Comparison of ENCODE assay signal across 8 cellular contexts in genomic region chr17:65137076-65137935, GRCh38. TPM values are rescaled to one million over a fixed set of nuclear protein-coding genes. Genes with fewer than 3 reads are reported as not detected.
DNase-seq lines count a peak whose midpoint lies in the region; ATAC-seq and TF ChIP-seq lines count a peak whose summit lies in the region.

Gene RGS9 (plus strand): TSS chr17:65137370. CDS start chr17:65137541, 171 bp downstream.

- H3K27ac Mint-ChIP-seq in activated naive CD4-positive, alpha-beta T cell treated with anti-CD3 and anti-CD28 coated beads, Interleukin-2, amount 10 ng/mL, durations not matched to agents 7 days and 5 days, result no peak within 1 kb of the TSS

- DNase-seq in ELR (ENCODE audit: low read depth) (peak; percentile 82), H4 (ENCODE audit: low spot score) (peak; percentile 36), LNCaP clone FGC (ENCODE audit: low read depth) (peak; percentile 15), SK-MEL-5 (ENCODE audit: low read depth, low spot score) (peak; percentile 83), Right ventricle myocardium superior (peak; percentile 92), ovary (peak; percentile 86 to 94 (median 91))
- peak; percentile 88 for DNase-seq in activated naive CD4-positive, alpha-beta T cell treated with anti-CD3 and anti-CD28 coated beads, Interleukin-2, amount 10 ng/mL, durations not matched to agents 7 days and 5 days

- no peaks in the 10 kb centered on the region for H3K9me3 Mint-ChIP-seq in activated naive CD4-positive, alpha-beta T cell treated with anti-CD3 and anti-CD28 coated beads, Interleukin-2, amount 10 ng/mL, durations not matched to agents 7 days and 5 days

- in situ Hi-C loops in SK-MEL-5 (cut with HindIII; ENCODE audit: low pct_unique_long_range_greater_than_20kb, low sequenced_read_pairs), result no loop called here

- CTCF ChIA-PET in activated naive CD4-positive, alpha-beta T cell treated with anti-CD3 and anti-CD28 coated beads, Interleukin-2, amount 10 ng/mL, durations not matched to agents 7 days and 5 days (lab: Charles Lee), result interaction anchor here (0.6 to 2.2 kb wide), 19 partner anchors 10 to 493 kb away, joined by 3 to 12 read pairs (median 4); no protein-coding TSS in a partner anchor

- peaks cover 3% of the 10 kb centered on the region for H3K36me3 Mint-ChIP-seq in activated naive CD4-positive, alpha-beta T cell treated with anti-CD3 and anti-CD28 coated beads, Interleukin-2, amount 10 ng/mL, durations not matched to agents 7 days and 5 days

- TF ChIP-seq CTCF in LNCaP clone FGC (IDR thresholded peaks at IDR 0.05; ENCODE audit: control insufficient read depth, extremely low read depth, insufficient read depth), result peak; percentile 82
- peak; percentile 96 to 98 (median 98) for TF ChIP-seq CTCF in ovary (IDR thresholded peaks at IDR 0.05)

- no peak for TF ChIP-seq EP300 in ovary (IDR thresholded peaks at IDR 0.05)

- no peak within 1 kb of the TSS for H3K27ac ChIP-seq in ovary
- H3K27ac ChIP-seq in thymus (ENCODE audit: low read depth), result no peak within 1 kb of the TSS

- H3K36me3 ChIP-seq in ovary (no peaks in the 10 kb centered on the region), thymus (ENCODE audit: control insufficient read depth, insufficient read depth) (no peaks in the 10 kb centered on the region)

- peaks cover 82% of the 10 kb centered on the region for H3K27me3 Mint-ChIP-seq in activated naive CD4-positive, alpha-beta T cell treated with anti-CD3 and anti-CD28 coated beads, Interleukin-2, amount 10 ng/mL, durations not matched to agents 7 days and 5 days

- 2 to 4% (median 2%) methylated on average over 34 to 53 of the region's 53 CpGs for WGBS in ovary, 3 donors
- WGBS in thymus, result 8% methylated on average over 53 of the region's 53 CpGs

- H3K4me3 Mint-ChIP-seq in activated naive CD4-positive, alpha-beta T cell treated with anti-CD3 and anti-CD28 coated beads, Interleukin-2, amount 10 ng/mL, durations not matched to agents 7 days and 5 days, result peak within 1 kb of the TSS; percentile 68

- ATAC-seq in Right ventricle myocardium superior (ENCODE audit: poor library complexity), result peak; percentile 99

- TF ChIP-seq POLR2A in ovary (IDR thresholded peaks at IDR 0.05), result no peak

- H3K4me3 ChIP-seq in LNCaP clone FGC (ENCODE audit: low read depth, low read length), result peak within 1 kb of the TSS; percentile 29
- H3K4me3 ChIP-seq in ovary, result peak within 1 kb of the TSS; percentile 42
- peak within 1 kb of the TSS; percentile 40 for H3K4me3 ChIP-seq in thymus (ENCODE audit: low read length)

- peaks cover 33% of the 10 kb centered on the region for H3K4me1 Mint-ChIP-seq in activated naive CD4-positive, alpha-beta T cell treated with anti-CD3 and anti-CD28 coated beads, Interleukin-2, amount 10 ng/mL, durations not matched to agents 7 days and 5 days

- no peaks in the 10 kb centered on the region for H3K27me3 ChIP-seq in ovary
- H3K27me3 ChIP-seq in thymus (ENCODE audit: control insufficient read depth, insufficient read depth), result no peaks in the 10 kb centered on the region

- intact Hi-C loops in Right ventricle myocardium superior (cut with DNase I), result no loop called here
- intact Hi-C loops in ovary (cut with DNase I), result loop anchor here in 1 of 4 donors (10.0 kb wide), 1 partner anchor 163 kb away; no protein-coding TSS in a partner anchor

- H3K9me3 ChIP-seq in ovary (no peaks in the 10 kb centered on the region), thymus (ENCODE audit: control insufficient read depth) (no peaks in the 10 kb centered on the region)

- H3K4me1 ChIP-seq in ovary (ENCODE audit: insufficient read depth) (no peaks in the 10 kb centered on the region), thymus (ENCODE audit: control insufficient read depth, insufficient read depth, low read length) (peaks cover 11% of the 10 kb centered on the region)

RNA-seq across cellular contexts. Expression of gene RGS9, which starts in this region (rescaled TPM):
- total RNA-seq in H4 (2014; rRNA removed; shearing (Covaris generic)), result 3.2 and 3.8 TPM in 2 replicates
- 0.71 and 1.7 TPM in 2 replicates for total RNA-seq in SK-MEL-5 (2014; rRNA removed; shearing (Covaris generic))
- polyA plus RNA-seq in SK-MEL-5 (2015; cell fraction: cytosol; rRNA removed), result 0.28 and 0.68 TPM in 2 replicates
- 1.5 TPM in 1 of 2 replicates, not detected in the other for polyA plus RNA-seq in SK-MEL-5 (2015; cell fraction: nucleus; rRNA removed)
- total RNA-seq in Right ventricle myocardium superior (2.4 TPM), ovary (10 to 100 TPM in 3 of 7 donors, 1 to 10 TPM in 4; 5.3 to 15.7 (median 9.1) TPM)
- polyA plus RNA-seq in ovary (10 to 100 TPM in 1 of 2 donors, 1 to 10 TPM in 1; 5.4 to 11.5 TPM), thymus (2.6 TPM)

Comparison
In these comparisons a context has a peak if more than half of its experiments do, and no peak if none do; other contexts are left out.
1. DNase-seq: peak in every context shown above with its lines; median percentile 92 in Right ventricle myocardium superior; 91 in ovary; 88 in activated naive CD4-positive, alpha-beta T cell treated with anti-CD3 and anti-CD28 coated beads, Interleukin-2, amount 10 ng/mL, durations not matched to agents 7 days and 5 days; 83 in SK-MEL-5; 82 in ELR; 36 in H4; 15 in LNCaP clone FGC.